1 cellular context compared by ENCODE assay signal in the genomic region with DNA sequence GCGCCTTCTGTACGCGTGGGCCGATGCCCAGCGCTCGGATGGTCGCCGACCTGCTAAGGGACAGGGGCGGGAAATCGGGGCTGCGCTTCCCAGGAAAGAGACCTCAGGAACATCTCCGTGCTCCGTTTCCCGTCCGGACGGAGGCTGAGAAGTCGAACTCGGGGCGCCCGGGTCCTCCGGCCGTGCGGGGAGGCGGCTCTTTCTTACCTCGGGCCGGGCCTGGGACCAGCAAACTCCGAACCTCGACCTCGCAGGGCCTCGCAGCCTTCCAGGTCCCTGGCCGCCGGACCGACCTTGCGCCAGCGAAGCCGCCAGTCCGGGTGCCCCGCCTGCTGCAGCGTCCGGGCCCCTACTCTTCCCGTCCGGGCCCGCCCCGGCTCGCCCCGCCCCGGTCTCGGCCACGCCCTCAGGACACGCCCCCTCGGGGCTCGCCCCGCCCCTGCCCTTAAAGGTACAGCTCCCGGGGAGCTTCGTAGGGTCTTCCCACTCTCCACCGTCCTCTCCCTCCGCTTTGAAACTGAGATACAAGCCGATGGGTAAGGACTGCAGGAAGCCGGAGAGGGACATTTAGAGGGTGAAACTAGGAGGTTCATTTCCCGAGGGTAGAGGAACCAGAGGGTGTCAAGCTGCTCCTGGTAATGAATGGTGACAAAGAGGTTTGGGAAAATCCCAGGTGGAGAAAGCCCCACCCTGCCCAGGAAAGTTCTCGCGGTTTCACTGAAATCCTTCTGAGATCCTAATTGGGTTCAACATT.
TF ChIP-seq lines count a peak whose summit lies in the region.

A gene (minus strand): TSS at position 324 of the 754 bp plus-strand sequence. CDS start 2,231 bp downstream, outside the sequence.

TF ChIP-seq in SK-N-SH, 30 proteins besides CTCF, POLR2A, EP300 and RAD21 (continued from another document):
- TF ChIP-seq, protein P1, sequence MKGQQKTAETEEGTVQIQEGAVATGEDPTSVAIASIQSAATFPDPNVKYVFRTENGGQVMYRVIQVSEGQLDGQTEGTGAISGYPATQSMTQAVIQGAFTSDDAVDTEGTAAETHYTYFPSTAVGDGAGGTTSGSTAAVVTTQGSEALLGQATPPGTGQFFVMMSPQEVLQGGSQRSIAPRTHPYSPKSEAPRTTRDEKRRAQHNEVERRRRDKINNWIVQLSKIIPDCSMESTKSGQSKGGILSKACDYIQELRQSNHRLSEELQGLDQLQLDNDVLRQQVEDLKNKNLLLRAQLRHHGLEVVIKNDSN (IDR thresholded peaks at IDR 0.05; ENCODE audit: borderline replicate concordance, low read depth) = no peak
- TF ChIP-seq YY1 (IDR thresholded peaks at IDR 0.05; ENCODE audit: low read depth) = no peak
- TF ChIP-seq MXI1 (IDR thresholded peaks at IDR 0.05; ENCODE audit: low read depth, low read length) = peak; percentile 34; the same call in 1 of the 2 replicates
- no peak for TF ChIP-seq TEAD4 (IDR thresholded peaks at IDR 0.05; ENCODE audit: borderline replicate concordance, insufficient read depth)
- peak; percentile 44; the same call in 1 of the 2 replicates for TF ChIP-seq MEF2A (IDR thresholded peaks at IDR 0.05; ENCODE audit: borderline replicate concordance, low read depth)
- TF ChIP-seq NFIC (IDR thresholded peaks at IDR 0.05; ENCODE audit: borderline replicate concordance) = no peak
- no peak for TF ChIP-seq ELF1 (IDR thresholded peaks at IDR 0.05)
- TF ChIP-seq TCF12 (IDR thresholded peaks at IDR 0.05) = no peak
- TF ChIP-seq SIN3A (IDR thresholded peaks at IDR 0.05; ENCODE audit: borderline replicate concordance, low read depth, low read length) = no peak
- TF ChIP-seq, protein P2, sequence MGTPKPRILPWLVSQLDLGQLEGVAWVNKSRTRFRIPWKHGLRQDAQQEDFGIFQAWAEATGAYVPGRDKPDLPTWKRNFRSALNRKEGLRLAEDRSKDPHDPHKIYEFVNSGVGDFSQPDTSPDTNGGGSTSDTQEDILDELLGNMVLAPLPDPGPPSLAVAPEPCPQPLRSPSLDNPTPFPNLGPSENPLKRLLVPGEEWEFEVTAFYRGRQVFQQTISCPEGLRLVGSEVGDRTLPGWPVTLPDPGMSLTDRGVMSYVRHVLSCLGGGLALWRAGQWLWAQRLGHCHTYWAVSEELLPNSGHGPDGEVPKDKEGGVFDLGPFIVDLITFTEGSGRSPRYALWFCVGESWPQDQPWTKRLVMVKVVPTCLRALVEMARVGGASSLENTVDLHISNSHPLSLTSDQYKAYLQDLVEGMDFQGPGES (IDR thresholded peaks at IDR 0.05; ENCODE audit: low read depth, low read length) = no peak
- TF ChIP-seq RCOR1 (IDR thresholded peaks at IDR 0.05; ENCODE audit: low read length) = no peak
- TF ChIP-seq TAF1 (IDR thresholded peaks at IDR 0.05; ENCODE audit: borderline replicate concordance, low read depth, low read length) = peak; percentile 68; the same call in 1 of the 2 replicates
- peak; percentile 89 for TF ChIP-seq POLR2AphosphoS5 (IDR thresholded peaks at IDR 0.05; ENCODE audit: low read depth, low read length)
